Comparison of ENCODE assay signal across 37 cellular contexts in the genomic region with DNA sequence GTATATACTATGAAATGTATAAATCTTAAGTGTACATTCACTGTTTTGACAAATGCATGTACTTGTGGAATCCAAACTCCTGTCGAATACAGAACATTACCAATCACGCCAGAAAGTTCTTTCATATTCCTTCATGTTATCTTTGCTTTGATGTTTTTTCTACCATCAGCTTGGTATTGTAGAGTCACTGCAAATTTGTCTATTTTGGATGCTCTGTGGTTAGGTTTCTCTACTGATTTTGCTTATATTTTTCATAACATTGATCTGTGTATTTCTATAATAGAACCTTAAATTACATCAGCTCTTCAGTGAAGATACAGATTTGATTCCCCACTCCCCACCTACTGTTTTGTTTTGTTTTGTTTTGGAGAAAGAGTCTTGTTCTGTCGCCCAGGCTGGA.
"Had no signal": no experiment of that assay in that cellular context is flagged by ENCODE, and none has a peak within 500 bp of the region (broad histone marks: within the 10 kb centered on the region; RNA-seq: fewer than 3 reads in every experiment).

No MANE protein-coding gene starts in this region.

- H3K4me1 ChIP-seq: breast epithelium had no signal

- H3K27ac ChIP-seq: adrenal gland, body of pancreas, brain microvascular endothelial cell, breast epithelium, cardiac muscle cell had no signal

- H3K27me3 ChIP-seq: adrenal gland, ascending aorta, body of pancreas, brain microvascular endothelial cell, breast epithelium, cardiac muscle cell had no signal

- FAIRE-seq: astrocyte, bronchial epithelial cell had no signal

- H3K27ac Mint-ChIP-seq: activated naive CD4-positive, alpha-beta T cell treated with anti-CD3 and anti-CD28 coated beads for 36 hours; activated naive CD4-positive, alpha-beta T cell treated with anti-CD3 and anti-CD28 coated beads, Interleukin-2, amount 10 ng/mL, durations not matched to agents 7 days and 5 days; activated naive CD4-positive, alpha-beta T cell treated with anti-CD3 and anti-CD28 coated beads, Interleukin-2, amount 50 U/mL, for 24 hours; activated naive CD4-positive, alpha-beta T cell treated with anti-CD3 and anti-CD28 coated beads, Interleukin-2, amount 50 U/mL, for 72 hours; activated naive CD8-positive, alpha-beta T cell; activated naive CD8-positive, alpha-beta T cell treated with anti-CD3 and anti-CD28 coated beads for 36 hours; activated naive CD8-positive, alpha-beta T cell treated with anti-CD3 and anti-CD28 coated beads, Interleukin-2, amount 10 ng/mL, durations not matched to agents 7 days and 5 days; activated T-cell treated with anti-CD3 and anti-CD28 coated beads, Interleukin-2, amount 50 U/mL, for 24 hours; activated T-helper 1 cell treated with anti-CD3 and anti-CD28 coated beads, Interleukin-12 subunit alpha, Interleukin-12 subunit beta, Interleukin-2, Interleukin-4 antibody, amounts not matched to agents 30 ng/mL and 10 ng/mL and 1 ng/mL, durations not matched to agents 14 hours and 24 hours and 36 hours; activated T-helper 2 cell treated with anti-CD3 and anti-CD28 coated beads, Interferon-gamma antibody, Interleukin-2, Interleukin-4, amounts not matched to agents 10 μg/mL and 5 μg/mL and 100 μg/mL, durations not matched to agents 14 hours and 24 hours and 36 hours; brain had no signal

- H3K36me3 ChIP-seq: breast epithelium had no signal

- H3K4me1 Mint-ChIP-seq: brain had no signal

- DNase-seq: activated effector memory CD4-positive, alpha-beta T cell treated with Interleukin-2 at 50 U/mL for 16 hours; activated gamma-delta T cell; activated gamma-delta T cell treated with Interleukin-2 at 50 U/mL for 16 hours; activated naive CD4-positive, alpha-beta T cell; activated naive CD4-positive, alpha-beta T cell treated with anti-CD3 and anti-CD28 coated beads for 36 hours; activated naive CD4-positive, alpha-beta T cell treated with anti-CD3 and anti-CD28 coated beads, Interleukin-2, amount 10 ng/mL, durations not matched to agents 7 days and 5 days; activated naive CD4-positive, alpha-beta T cell treated with anti-CD3 and anti-CD28 coated beads, Interleukin-2, amount 50 U/mL, for 16 hours; activated naive CD4-positive, alpha-beta T cell treated with Interleukin-2 at 50 U/mL for 16 hours; activated naive CD8-positive, alpha-beta T cell treated with anti-CD3 and anti-CD28 coated beads for 36 hours; activated naive CD8-positive, alpha-beta T cell treated with anti-CD3 and anti-CD28 coated beads, Interleukin-2, amount 10 ng/mL, durations not matched to agents 7 days and 5 days; activated naive CD8-positive, alpha-beta T cell treated with anti-CD3 and anti-CD28 coated beads, Interleukin-2, amount 50 U/mL, for 24 hours; activated T-cell treated with anti-CD3 and anti-CD28 coated beads, Interleukin-2, amount 50 U/mL, for 24 hours; activated T-cell treated with anti-CD3 and anti-CD28 coated beads, Interleukin-2, amount 50 U/mL, for 4 hours; activated T-cell treated with anti-CD3 and anti-CD28 coated beads, Interleukin-2, amount 50 U/mL, for 48 hours; adrenal gland; amniotic stem cell; amygdala; anterior cingulate cortex; aorta; body of pancreas; brain microvascular endothelial cell; caudate nucleus; central memory CD4-positive, alpha-beta T cell; cerebellar nuclear complex had no signal

- H3K27me3 Mint-ChIP-seq: activated naive CD4-positive, alpha-beta T cell treated with anti-CD3 and anti-CD28 coated beads, Interleukin-2, amount 10 ng/mL, durations not matched to agents 7 days and 5 days; activated naive CD4-positive, alpha-beta T cell treated with anti-CD3 and anti-CD28 coated beads, Interleukin-2, amount 50 U/mL, for 24 hours; activated naive CD8-positive, alpha-beta T cell; activated naive CD8-positive, alpha-beta T cell treated with anti-CD3 and anti-CD28 coated beads for 36 hours; activated naive CD8-positive, alpha-beta T cell treated with anti-CD3 and anti-CD28 coated beads, Interleukin-2, amount 10 ng/mL, durations not matched to agents 7 days and 5 days; activated naive CD8-positive, alpha-beta T cell treated with anti-CD3 and anti-CD28 coated beads, Interleukin-2, amount 50 U/mL, for 24 hours; activated T-cell treated with anti-CD3 and anti-CD28 coated beads, Interleukin-2, amount 50 U/mL, for 24 hours; activated T-helper 17 cell treated with anti-CD3 and anti-CD28 coated beads, Interleukin-2, amount 50 U/mL, for 72 hours; central memory CD8-positive, alpha-beta T cell had no signal

- H3K4me3 Mint-ChIP-seq: activated naive CD4-positive, alpha-beta T cell treated with anti-CD3 and anti-CD28 coated beads for 36 hours; activated naive CD4-positive, alpha-beta T cell treated with anti-CD3 and anti-CD28 coated beads, Interleukin-2, amount 10 ng/mL, durations not matched to agents 7 days and 5 days; activated naive CD4-positive, alpha-beta T cell treated with anti-CD3 and anti-CD28 coated beads, Interleukin-2, amount 50 U/mL, for 24 hours; activated naive CD8-positive, alpha-beta T cell; activated naive CD8-positive, alpha-beta T cell treated with anti-CD3 and anti-CD28 coated beads for 36 hours; activated naive CD8-positive, alpha-beta T cell treated with anti-CD3 and anti-CD28 coated beads, Interleukin-2, amount 10 ng/mL, durations not matched to agents 7 days and 5 days; activated naive CD8-positive, alpha-beta T cell treated with anti-CD3 and anti-CD28 coated beads, Interleukin-2, amount 50 U/mL, for 24 hours; activated T-cell treated with anti-CD3 and anti-CD28 coated beads, Interleukin-2, amount 50 U/mL, for 24 hours; activated T-cell treated with anti-CD3 and anti-CD28 coated beads, Interleukin-2, amount 50 U/mL, for 4 hours; activated T-helper 1 cell treated with anti-CD3 and anti-CD28 coated beads, Interleukin-12 subunit alpha, Interleukin-12 subunit beta, Interleukin-2, Interleukin-4 antibody, amounts not matched to agents 30 ng/mL and 10 ng/mL and 1 ng/mL, durations not matched to agents 14 hours and 24 hours and 36 hours; brain; central memory CD8-positive, alpha-beta T cell had no signal

- H3K9me3 ChIP-seq: adrenal gland, ascending aorta, body of pancreas, breast epithelium had no signal

- ATAC-seq: activated naive CD8-positive, alpha-beta T cell treated with anti-CD3 and anti-CD28 coated beads, Interleukin-2, amount 50 U/mL, for 24 hours; activated T-cell treated with anti-CD3 and anti-CD28 coated beads, Interleukin-2, amount 50 U/mL, for 4 hours; activated T-helper 17 cell treated with anti-CD3 and anti-CD28 coated beads, Interleukin-2, amount 50 U/mL, for 72 hours; body of pancreas had no signal

- H3K4me3 ChIP-seq: adrenal gland, ascending aorta, body of pancreas, breast epithelium, cardiac muscle cell had no signal

- H3K9me3 Mint-ChIP-seq: activated naive CD4-positive, alpha-beta T cell treated with anti-CD3 and anti-CD28 coated beads for 36 hours; activated naive CD4-positive, alpha-beta T cell treated with anti-CD3 and anti-CD28 coated beads, Interleukin-2, amount 10 ng/mL, durations not matched to agents 7 days and 5 days; activated naive CD4-positive, alpha-beta T cell treated with anti-CD3 and anti-CD28 coated beads, Interleukin-2, amount 50 U/mL, for 24 hours; activated naive CD4-positive, alpha-beta T cell treated with anti-CD3 and anti-CD28 coated beads, Interleukin-2, amount 50 U/mL, for 72 hours; activated naive CD8-positive, alpha-beta T cell treated with anti-CD3 and anti-CD28 coated beads for 36 hours; activated naive CD8-positive, alpha-beta T cell treated with anti-CD3 and anti-CD28 coated beads, Interleukin-2, amount 10 ng/mL, durations not matched to agents 7 days and 5 days; activated naive CD8-positive, alpha-beta T cell treated with anti-CD3 and anti-CD28 coated beads, Interleukin-2, amount 50 U/mL, for 24 hours; activated T-cell treated with anti-CD3 and anti-CD28 coated beads, Interleukin-2, amount 50 U/mL, for 24 hours; activated T-cell treated with anti-CD3 and anti-CD28 coated beads, Interleukin-2, amount 50 U/mL, for 4 hours; activated T-helper 1 cell treated with anti-CD3 and anti-CD28 coated beads, Interleukin-12 subunit alpha, Interleukin-12 subunit beta, Interleukin-2, Interleukin-4 antibody, amounts not matched to agents 30 ng/mL and 10 ng/mL and 1 ng/mL, durations not matched to agents 14 hours and 24 hours and 36 hours; activated T-helper 17 cell treated with anti-CD3 and anti-CD28 coated beads, Interleukin-2, amount 50 U/mL, for 72 hours; activated T-helper 2 cell treated with anti-CD3 and anti-CD28 coated beads, Interferon-gamma antibody, Interleukin-2, Interleukin-4, amounts not matched to agents 10 μg/mL and 5 μg/mL and 100 μg/mL, durations not matched to agents 14 hours and 24 hours and 36 hours; brain; central memory CD8-positive, alpha-beta T cell had no signal
